ENCODE assay signal across 11 cellular contexts in the genomic region with DNA sequence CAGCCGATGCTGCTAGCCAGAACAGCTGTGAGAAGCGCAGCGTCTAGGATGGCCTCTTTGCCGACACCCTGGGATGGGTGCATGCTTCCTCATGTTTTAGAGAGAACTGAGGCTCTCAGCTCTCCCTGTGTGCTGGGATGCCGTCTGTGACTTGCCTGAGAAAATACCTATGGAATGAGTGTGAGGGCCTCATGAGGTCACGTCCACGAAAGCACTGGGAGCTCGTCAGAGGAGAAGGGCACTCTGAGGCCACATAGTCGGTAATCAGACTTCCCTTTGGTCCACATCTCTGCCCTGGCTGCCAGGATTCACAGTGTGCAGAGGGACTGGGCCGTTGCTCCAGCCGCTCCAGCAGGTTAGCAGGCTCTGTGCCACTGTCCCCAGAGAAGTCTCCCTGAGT. TPM values are rescaled to one million over a fixed set of nuclear protein-coding genes. Genes with fewer than 3 reads are reported as not detected.
A peak's percentile ranks its signal among the peaks of the same experiment; 100 is the strongest.
DNase-seq lines count a peak whose midpoint lies in the region; TF ChIP-seq lines count a peak whose summit lies in the region.
"Had no signal": no experiment of that assay in that cellular context is flagged by ENCODE, and none has a peak within 500 bp of the region (broad histone marks: within the 10 kb centered on the region; RNA-seq: fewer than 3 reads in every experiment).

No MANE protein-coding gene starts in this region.

- H2AFZ ChIP-seq in neural progenitor cell (replicated peaks) = no peak overlapping the region

- H3K4me3 Mint-ChIP-seq in type B pancreatic cell = no peak overlapping the region
- no peak overlapping the region for H3K4me3 Mint-ChIP-seq in endodermal cell
- no peak overlapping the region for H3K4me3 Mint-ChIP-seq in neural progenitor cell

- H3K9ac ChIP-seq in endodermal cell (ENCODE audit: extremely low read depth, low read length, poor library complexity, severe bottlenecking) (no peak overlapping the region), neural progenitor cell (no peak overlapping the region)

- peak overlapping the region; percentile 81 for H3K27ac Mint-ChIP-seq in type B pancreatic cell
- no peak overlapping the region for H3K27ac Mint-ChIP-seq in endodermal cell
- H3K27ac Mint-ChIP-seq in neural progenitor cell = no peak overlapping the region

- TF ChIP-seq CTCF in type B pancreatic cell (conservative IDR thresholded peaks at IDR 0.05) (no peak), endodermal cell (conservative IDR thresholded peaks at IDR 0.05) (no peak), neural progenitor cell (IDR thresholded peaks at IDR 0.05) (no peak)

- peaks cover 28% of the 10 kb centered on the region for H3K27me3 ChIP-seq in endodermal cell (ENCODE audit: control insufficient read depth, insufficient read depth, low read length, poor library complexity, severe bottlenecking)
- no peaks in the 10 kb centered on the region for H3K27me3 ChIP-seq in neural progenitor cell

- DNase-seq in NCI-H82 (lab: John Stamatoyannopoulos, UW) (peak; percentile 58), NCI-H82 treated with DMSO at 0.1 percent for 48 hours (lab: John Stamatoyannopoulos, UW; ENCODE audit: unreplicated experiment) (no peak), brain pericyte (ENCODE audit: low read depth, low spot score) (peak; percentile 68), kidney tubule cell (ENCODE audit: low spot score) (peak; percentile 87), type B pancreatic cell (ENCODE audit: extremely low spot score, unreplicated experiment) (no peak), endodermal cell (no peak), neural progenitor cell (ENCODE audit: low spot score) (no peak)
- DNase-seq in stimulated activated CD4-positive, alpha-beta T cell treated with anti-CD3 and anti-CD28 coated beads, Interleukin-4, amount 100 ng/mL, for 24 hours = no peak
- DNase-seq: activated CD4-positive, alpha-beta T cell treated with anti-CD3 and anti-CD28 coated beads for 4 hours; effector memory CD4-positive, alpha-beta T cell; stimulated activated naive CD4-positive, alpha-beta T cell had no signal

- no peak overlapping the region for H3K4me3 ChIP-seq in endodermal cell (ENCODE audit: low read length)
- H3K4me3 ChIP-seq in neural progenitor cell = no peak overlapping the region

- H3K27me3 Mint-ChIP-seq in type B pancreatic cell (no peaks in the 10 kb centered on the region), endodermal cell (ENCODE audit: insufficient read depth) (peaks cover 23% of the 10 kb centered on the region), neural progenitor cell (ENCODE audit: insufficient read depth, low read depth) (peaks cover 3% of the 10 kb centered on the region)

- H4K20me1 ChIP-seq in neural progenitor cell (ENCODE audit: low read depth) = peaks cover 35% of the 10 kb centered on the region

- H3K36me3 ChIP-seq in endodermal cell (ENCODE audit: control insufficient read depth, insufficient read depth, low read length) (no peaks in the 10 kb centered on the region), neural progenitor cell (no peaks in the 10 kb centered on the region)

- H3K79me2 ChIP-seq in neural progenitor cell (ENCODE audit: low read depth) = peaks cover 76% of the 10 kb centered on the region

- H3K4me1 Mint-ChIP-seq in type B pancreatic cell (ENCODE audit: unreplicated experiment) = peaks cover 50% of the 10 kb centered on the region
- peaks cover 29% of the 10 kb centered on the region for H3K4me1 Mint-ChIP-seq in endodermal cell
- H3K4me1 Mint-ChIP-seq in neural progenitor cell = peaks cover 41% of the 10 kb centered on the region

- H3K27ac ChIP-seq in endodermal cell (ENCODE audit: low read depth, low read length) (no peak overlapping the region), neural progenitor cell (no peak overlapping the region)

- H3K4me2 ChIP-seq in neural progenitor cell = no peak overlapping the region

- no peaks in the 10 kb centered on the region for H3K9me3 ChIP-seq in endodermal cell (ENCODE audit: control insufficient read depth, low read length)
- H3K9me3 ChIP-seq in neural progenitor cell (ENCODE audit: low read depth) = no peaks in the 10 kb centered on the region

- H3K36me3 Mint-ChIP-seq in type B pancreatic cell (peaks cover 9% of the 10 kb centered on the region), endodermal cell (ENCODE audit: low read depth) (peaks cover 13% of the 10 kb centered on the region), neural progenitor cell (no peaks in the 10 kb centered on the region)

- H3F3A ChIP-seq in neural progenitor cell (ENCODE audit: low read depth) = peaks cover 2% of the 10 kb centered on the region

- WGBS in endodermal cell (ENCODE audit: insufficient coverage in 1 of 2, insufficient read length in 1 of 2), 2 experiments = 89 to 95% methylated on average over 8 to 11 of the region's 11 CpGs

- no peaks in the 10 kb centered on the region for H3K4me1 ChIP-seq in endodermal cell (ENCODE audit: control insufficient read depth, insufficient read depth, low read length)
- peaks cover 15% of the 10 kb centered on the region for H3K4me1 ChIP-seq in neural progenitor cell

- H3K9me3 Mint-ChIP-seq in type B pancreatic cell (no peaks in the 10 kb centered on the region), endodermal cell (no peaks in the 10 kb centered on the region), neural progenitor cell (no peaks in the 10 kb centered on the region)

RNA-seq across cellular contexts. Expression of a gene that starts 54.6 kb away (rescaled TPM):
- total RNA-seq in type B pancreatic cell (ENCODE audit: low replicate concordance) (36.4 and 56.4 TPM in 2 replicates), endodermal cell (10 to 100 TPM; 42.8 to 48.1 TPM), neural progenitor cell (ENCODE audit: low replicate concordance) (32.7 and 33.6 TPM in 2 replicates)
- 18.1 TPM for polyA plus RNA-seq in endodermal cell (2013, experiment 1 of 2)
- polyA plus RNA-seq in endodermal cell (2013, experiment 2 of 2) = 18.8 TPM

Comparison
In these comparisons a context has a peak if more than half of its experiments do, and no peak if none do; other contexts are left out.
1. DNase-seq: peak in NCI-H82 (single experiment), brain pericyte (single experiment) and kidney tubule cell (single experiment); none in NCI-H82 treated with DMSO at 0.1 percent for 48 hours (single experiment), type B pancreatic cell (single experiment), stimulated activated CD4-positive, alpha-beta T cell treated with anti-CD3 and anti-CD28 coated beads, Interleukin-4, amount 100 ng/mL, for 24 hours (single experiment), endodermal cell (single experiment) and neural progenitor cell (single experiment).